8 cellular contexts compared by ENCODE assay signal in the genomic region with DNA sequence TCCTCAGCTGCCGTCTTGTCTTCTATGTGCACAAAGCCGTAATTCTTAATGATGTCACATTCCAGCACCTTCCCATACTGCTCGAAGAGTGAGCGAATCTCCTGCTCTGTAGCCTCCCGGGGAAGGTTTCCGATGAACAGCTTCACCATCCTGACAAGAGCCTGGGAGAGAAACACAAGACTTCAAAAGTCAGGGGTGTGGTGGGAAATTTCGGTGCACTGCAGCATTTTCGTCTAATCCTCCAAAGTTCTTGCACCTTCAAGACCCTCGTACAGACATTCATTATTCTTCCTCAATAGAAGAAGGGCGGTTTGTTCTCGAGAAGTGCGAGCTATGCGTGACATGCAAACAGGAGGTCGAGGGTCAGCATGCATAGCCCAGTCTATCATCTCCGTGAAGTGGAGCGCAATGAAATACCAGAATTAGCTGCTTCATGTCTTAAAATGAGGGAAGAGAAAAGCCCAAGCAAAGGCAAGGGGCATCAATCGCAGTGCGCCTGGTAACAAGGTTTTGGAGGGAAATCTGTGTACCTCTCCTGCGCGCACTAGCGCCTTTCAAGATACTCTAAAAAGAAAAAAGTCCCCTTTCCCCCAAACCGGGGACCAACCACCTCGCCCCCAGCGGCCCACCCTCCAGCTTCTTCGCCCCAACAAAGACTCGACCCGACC. TPM values are rescaled to one million over a fixed set of nuclear protein-coding genes. Genes with fewer than 3 reads are reported as not detected.
DNase-seq lines count a peak whose midpoint lies in the region; ATAC-seq and TF ChIP-seq lines count a peak whose summit lies in the region.

No MANE protein-coding gene starts in this region.

- ATAC-seq in stimulated activated naive CD8-positive, alpha-beta T cell treated with anti-CD3 and anti-CD28 coated beads, Interleukin-15, Interleukin-2, amounts not matched to agents 100 U/mL and 50 U/mL, for 24 hours, result no peak

- H3K27me3 ChIP-seq in breast epithelium, result no peaks in the 10 kb centered on the region

- H3K4me1 ChIP-seq in breast epithelium, result peaks cover 4 to 9% of the 10 kb centered on the region in 2 donors
- H3K4me1 ChIP-seq in mesodermal cell (ENCODE audit: control insufficient read depth, insufficient read depth, low read length, poor library complexity, severe bottlenecking), result peaks cover 17% of the 10 kb centered on the region

- H3K9me3 ChIP-seq in breast epithelium (no peaks in the 10 kb centered on the region), mesodermal cell (ENCODE audit: control insufficient read depth, low read length) (no peaks in the 10 kb centered on the region)

- peaks cover 13% of the 10 kb centered on the region for H3K36me3 Mint-ChIP-seq in stimulated activated naive CD8-positive, alpha-beta T cell treated with anti-CD3 and anti-CD28 coated beads, Interleukin-15, Interleukin-2, amounts not matched to agents 100 ng/mL and 50 ng/mL, for 24 hours (ENCODE audit: low read depth)

- 10 to 19% methylated on average over 16 to 17 of the region's 27 CpGs for WGBS in mesodermal cell (ENCODE audit: insufficient coverage in 2 of 2), 2 experiments

- no peaks in the 10 kb centered on the region for H3K9me3 Mint-ChIP-seq in stimulated activated naive CD8-positive, alpha-beta T cell treated with anti-CD3 and anti-CD28 coated beads, Interleukin-15, Interleukin-2, amounts not matched to agents 100 ng/mL and 50 ng/mL, for 24 hours

- H3K36me3 ChIP-seq in breast epithelium (no peaks in the 10 kb centered on the region), mesodermal cell (ENCODE audit: control insufficient read depth, insufficient read depth, low read length) (peaks cover 25% of the 10 kb centered on the region)

- no peak for TF ChIP-seq POLR2A in breast epithelium (IDR thresholded peaks at IDR 0.05)

- no peak for TF ChIP-seq CTCF in breast epithelium (IDR thresholded peaks at IDR 0.05)

- H3K27ac Mint-ChIP-seq in stimulated activated naive CD8-positive, alpha-beta T cell treated with anti-CD3 and anti-CD28 coated beads, Interleukin-15, Interleukin-2, amounts not matched to agents 100 ng/mL and 50 ng/mL, for 24 hours, result peak overlapping the region; percentile 97

- no peaks in the 10 kb centered on the region for H3K27me3 Mint-ChIP-seq in stimulated activated naive CD8-positive, alpha-beta T cell treated with anti-CD3 and anti-CD28 coated beads, Interleukin-15, Interleukin-2, amounts not matched to agents 100 ng/mL and 50 ng/mL, for 24 hours

- H3K27ac ChIP-seq in breast epithelium (peak overlapping the region; percentile 96 to 97), mesodermal cell (ENCODE audit: low read depth, low read length, severe bottlenecking) (peak overlapping the region; percentile 99)

- H3K4me1 Mint-ChIP-seq in stimulated activated naive CD8-positive, alpha-beta T cell treated with anti-CD3 and anti-CD28 coated beads, Interleukin-15, Interleukin-2, amounts not matched to agents 100 ng/mL and 50 ng/mL, for 24 hours (ENCODE audit: low read depth), result peaks cover 40% of the 10 kb centered on the region

- peak overlapping the region; percentile 75 to 95 (median 78) for H3K4me3 ChIP-seq in breast epithelium
- H3K4me3 ChIP-seq in mesodermal cell (ENCODE audit: extremely low read depth, insufficient read depth, low read length, poor library complexity, severe bottlenecking), result peak overlapping the region; percentile 60

- intact Hi-C loops in breast epithelium (cut with DNase I; ENCODE audit: low total_unique reads), result no loop called here

- no peak for DNase-seq in stimulated activated naive CD8-positive, alpha-beta T cell treated with anti-CD3 and anti-CD28 coated beads, Interleukin-15, Interleukin-2, amounts not matched to agents 100 U/mL and 50 U/mL, for 24 hours
- DNase-seq in breast epithelium (ENCODE audit: low spot score in 2 of 2) (peak in 1 of 2 donors; percentile 35), UCSD-AML1 (lab: John Stamatoyannopoulos, UW; ENCODE audit: unreplicated experiment) (no peak), NCI-H1417 treated with DMSO at 0.1 percent for 48 hours (lab: John Stamatoyannopoulos, UW) (no peak)
- no peak for DNase-seq in stimulated activated CD4-positive, alpha-beta T cell treated with anti-CD3 and anti-CD28 coated beads, Interleukin-12 subunit alpha, Interleukin-12 subunit beta, amount 100 ng/mL, for 4 hours
- no peak for DNase-seq in effector CD8-positive, alpha-beta T cell (lab: John Stamatoyannopoulos, UW)

- peak overlapping the region; percentile 93 for H3K4me3 Mint-ChIP-seq in stimulated activated naive CD8-positive, alpha-beta T cell treated with anti-CD3 and anti-CD28 coated beads, Interleukin-15, Interleukin-2, amounts not matched to agents 100 ng/mL and 50 ng/mL, for 24 hours

RNA-seq across cellular contexts. Expression of gene RBM4B, which starts 0.6 kb away (rescaled TPM):
- total RNA-seq in breast epithelium, result 10 to 100 TPM; 14.9 to 43.8 (median 25.9) TPM
- polyA plus RNA-seq in mesodermal cell (2013, experiment 1 of 2), result 21.7 TPM
- polyA plus RNA-seq in mesodermal cell (2013, experiment 2 of 2), result 25.5 TPM

RNA-seq across cellular contexts. Expression of gene RBM4, which starts 38.6 kb away (rescaled TPM):
- 10 to 100 TPM; 73.9 to 98.3 (median 81.0) TPM for total RNA-seq in breast epithelium
- polyA plus RNA-seq in mesodermal cell (2013, experiment 1 of 2), result 150 TPM
- polyA plus RNA-seq in mesodermal cell (2013, experiment 2 of 2), result 129 TPM

RNA-seq across cellular contexts. Expression of gene SPTBN2, which starts 52.0 kb away (rescaled TPM):
- total RNA-seq in breast epithelium, result 10 to 100 TPM in 2 of 3 donors, 1 to 10 TPM in 1; 1.1 to 28.7 (median 27.2) TPM
- 24.9 TPM for polyA plus RNA-seq in mesodermal cell (2013, experiment 1 of 2)
- 33.4 TPM for polyA plus RNA-seq in mesodermal cell (2013, experiment 2 of 2)
